1 cellular context compared by ENCODE assay signal in the genomic region with DNA sequence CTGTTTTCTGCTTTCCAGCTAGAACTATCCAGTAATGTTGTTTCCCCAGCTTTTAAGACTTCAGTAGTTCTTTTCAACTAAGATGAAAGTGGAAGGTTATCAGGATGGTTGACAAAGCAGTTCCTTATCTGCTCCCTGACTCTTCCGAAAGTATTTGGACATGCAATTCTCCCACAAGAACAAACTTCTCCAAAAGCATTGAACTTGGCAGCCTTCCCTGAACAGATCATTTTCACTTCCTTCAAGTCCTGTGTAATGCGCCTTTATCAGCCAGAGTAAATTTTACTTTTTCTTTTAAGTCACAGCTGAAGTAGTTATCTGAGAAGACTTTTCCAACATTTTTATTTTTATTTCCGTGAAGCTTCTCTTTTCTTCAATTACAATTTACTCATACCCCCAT.
TF ChIP-seq lines count a peak whose summit lies in the region.

No MANE protein-coding gene starts in this region.

TF ChIP-seq in GM23338, 12 proteins besides CTCF, POLR2A, EP300 and RAD21:
- TF ChIP-seq, protein P1, sequence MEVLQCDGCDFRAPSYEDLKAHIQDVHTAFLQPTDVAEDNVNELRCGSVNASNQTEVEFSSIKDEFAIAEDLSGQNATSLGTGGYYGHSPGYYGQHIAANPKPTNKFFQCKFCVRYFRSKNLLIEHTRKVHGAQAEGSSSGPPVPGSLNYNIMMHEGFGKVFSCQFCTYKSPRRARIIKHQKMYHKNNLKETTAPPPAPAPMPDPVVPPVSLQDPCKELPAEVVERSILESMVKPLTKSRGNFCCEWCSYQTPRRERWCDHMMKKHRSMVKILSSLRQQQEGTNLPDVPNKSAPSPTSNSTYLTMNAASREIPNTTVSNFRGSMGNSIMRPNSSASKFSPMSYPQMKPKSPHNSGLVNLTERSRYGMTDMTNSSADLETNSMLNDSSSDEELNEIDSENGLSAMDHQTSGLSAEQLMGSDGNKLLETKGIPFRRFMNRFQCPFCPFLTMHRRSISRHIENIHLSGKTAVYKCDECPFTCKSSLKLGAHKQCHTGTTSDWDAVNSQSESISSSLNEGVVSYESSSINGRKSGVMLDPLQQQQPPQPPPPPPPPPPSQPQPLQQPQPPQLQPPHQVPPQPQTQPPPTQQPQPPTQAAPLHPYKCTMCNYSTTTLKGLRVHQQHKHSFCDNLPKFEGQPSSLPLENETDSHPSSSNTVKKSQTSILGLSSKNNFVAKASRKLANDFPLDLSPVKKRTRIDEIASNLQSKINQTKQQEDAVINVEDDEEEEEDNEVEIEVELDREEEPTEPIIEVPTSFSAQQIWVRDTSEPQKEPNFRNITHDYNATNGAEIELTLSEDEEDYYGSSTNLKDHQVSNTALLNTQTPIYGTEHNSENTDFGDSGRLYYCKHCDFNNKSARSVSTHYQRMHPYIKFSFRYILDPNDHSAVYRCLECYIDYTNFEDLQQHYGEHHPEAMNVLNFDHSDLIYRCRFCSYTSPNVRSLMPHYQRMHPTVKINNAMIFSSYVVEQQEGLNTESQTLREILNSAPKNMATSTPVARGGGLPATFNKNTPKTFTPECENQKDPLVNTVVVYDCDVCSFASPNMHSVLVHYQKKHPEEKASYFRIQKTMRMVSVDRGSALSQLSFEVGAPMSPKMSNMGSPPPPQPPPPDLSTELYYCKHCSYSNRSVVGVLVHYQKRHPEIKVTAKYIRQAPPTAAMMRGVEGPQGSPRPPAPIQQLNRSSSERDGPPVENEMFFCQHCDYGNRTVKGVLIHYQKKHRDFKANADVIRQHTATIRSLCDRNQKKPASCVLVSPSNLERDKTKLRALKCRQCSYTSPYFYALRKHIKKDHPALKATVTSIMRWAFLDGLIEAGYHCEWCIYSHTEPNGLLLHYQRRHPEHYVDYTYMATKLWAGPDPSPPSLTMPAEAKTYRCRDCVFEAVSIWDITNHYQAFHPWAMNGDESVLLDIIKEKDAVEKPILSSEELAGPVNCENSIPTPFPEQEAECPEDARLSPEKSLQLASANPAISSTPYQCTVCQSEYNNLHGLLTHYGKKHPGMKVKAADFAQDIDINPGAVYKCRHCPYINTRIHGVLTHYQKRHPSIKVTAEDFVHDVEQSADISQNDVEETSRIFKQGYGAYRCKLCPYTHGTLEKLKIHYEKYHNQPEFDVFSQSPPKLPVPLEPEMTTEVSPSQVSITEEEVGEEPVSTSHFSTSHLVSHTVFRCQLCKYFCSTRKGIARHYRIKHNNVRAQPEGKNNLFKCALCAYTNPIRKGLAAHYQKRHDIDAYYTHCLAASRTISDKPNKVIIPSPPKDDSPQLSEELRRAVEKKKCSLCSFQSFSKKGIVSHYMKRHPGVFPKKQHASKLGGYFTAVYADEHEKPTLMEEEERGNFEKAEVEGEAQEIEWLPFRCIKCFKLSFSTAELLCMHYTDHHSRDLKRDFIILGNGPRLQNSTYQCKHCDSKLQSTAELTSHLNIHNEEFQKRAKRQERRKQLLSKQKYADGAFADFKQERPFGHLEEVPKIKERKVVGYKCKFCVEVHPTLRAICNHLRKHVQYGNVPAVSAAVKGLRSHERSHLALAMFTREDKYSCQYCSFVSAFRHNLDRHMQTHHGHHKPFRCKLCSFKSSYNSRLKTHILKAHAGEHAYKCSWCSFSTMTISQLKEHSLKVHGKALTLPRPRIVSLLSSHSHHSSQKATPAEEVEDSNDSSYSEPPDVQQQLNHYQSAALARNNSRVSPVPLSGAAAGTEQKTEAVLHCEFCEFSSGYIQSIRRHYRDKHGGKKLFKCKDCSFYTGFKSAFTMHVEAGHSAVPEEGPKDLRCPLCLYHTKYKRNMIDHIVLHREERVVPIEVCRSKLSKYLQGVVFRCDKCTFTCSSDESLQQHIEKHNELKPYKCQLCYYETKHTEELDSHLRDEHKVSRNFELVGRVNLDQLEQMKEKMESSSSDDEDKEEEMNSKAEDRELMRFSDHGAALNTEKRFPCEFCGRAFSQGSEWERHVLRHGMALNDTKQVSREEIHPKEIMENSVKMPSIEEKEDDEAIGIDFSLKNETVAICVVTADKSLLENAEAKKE (CRISPR knock-in tag; IDR thresholded peaks at IDR 0.05) = no peak
- TF ChIP-seq STAT1 (IDR thresholded peaks at IDR 0.05; ENCODE audit: unreplicated experiment) (no peak), CREB1 (CRISPR knock-in tag; IDR thresholded peaks at IDR 0.05; ENCODE audit: low read depth) (no peak), JUNB (IDR thresholded peaks at IDR 0.05; ENCODE audit: unreplicated experiment) (no peak), EZH2phosphoT487 (IDR thresholded peaks at IDR 0.05; ENCODE audit: unreplicated experiment) (no peak), ZNF331 (CRISPR knock-in tag; IDR thresholded peaks at IDR 0.05; ENCODE audit: low read depth) (no peak), EZH2 (IDR thresholded peaks at IDR 0.05; ENCODE audit: low read depth, unreplicated experiment) (no peak), POLR2AphosphoS5 (IDR thresholded peaks at IDR 0.05; ENCODE audit: low read depth) (no peak), NANOG (IDR thresholded peaks at IDR 0.05; ENCODE audit: borderline replicate concordance) (no peak), ZNF114 (CRISPR knock-in tag; IDR thresholded peaks at IDR 0.05) (no peak)
- TF ChIP-seq, protein P2, sequence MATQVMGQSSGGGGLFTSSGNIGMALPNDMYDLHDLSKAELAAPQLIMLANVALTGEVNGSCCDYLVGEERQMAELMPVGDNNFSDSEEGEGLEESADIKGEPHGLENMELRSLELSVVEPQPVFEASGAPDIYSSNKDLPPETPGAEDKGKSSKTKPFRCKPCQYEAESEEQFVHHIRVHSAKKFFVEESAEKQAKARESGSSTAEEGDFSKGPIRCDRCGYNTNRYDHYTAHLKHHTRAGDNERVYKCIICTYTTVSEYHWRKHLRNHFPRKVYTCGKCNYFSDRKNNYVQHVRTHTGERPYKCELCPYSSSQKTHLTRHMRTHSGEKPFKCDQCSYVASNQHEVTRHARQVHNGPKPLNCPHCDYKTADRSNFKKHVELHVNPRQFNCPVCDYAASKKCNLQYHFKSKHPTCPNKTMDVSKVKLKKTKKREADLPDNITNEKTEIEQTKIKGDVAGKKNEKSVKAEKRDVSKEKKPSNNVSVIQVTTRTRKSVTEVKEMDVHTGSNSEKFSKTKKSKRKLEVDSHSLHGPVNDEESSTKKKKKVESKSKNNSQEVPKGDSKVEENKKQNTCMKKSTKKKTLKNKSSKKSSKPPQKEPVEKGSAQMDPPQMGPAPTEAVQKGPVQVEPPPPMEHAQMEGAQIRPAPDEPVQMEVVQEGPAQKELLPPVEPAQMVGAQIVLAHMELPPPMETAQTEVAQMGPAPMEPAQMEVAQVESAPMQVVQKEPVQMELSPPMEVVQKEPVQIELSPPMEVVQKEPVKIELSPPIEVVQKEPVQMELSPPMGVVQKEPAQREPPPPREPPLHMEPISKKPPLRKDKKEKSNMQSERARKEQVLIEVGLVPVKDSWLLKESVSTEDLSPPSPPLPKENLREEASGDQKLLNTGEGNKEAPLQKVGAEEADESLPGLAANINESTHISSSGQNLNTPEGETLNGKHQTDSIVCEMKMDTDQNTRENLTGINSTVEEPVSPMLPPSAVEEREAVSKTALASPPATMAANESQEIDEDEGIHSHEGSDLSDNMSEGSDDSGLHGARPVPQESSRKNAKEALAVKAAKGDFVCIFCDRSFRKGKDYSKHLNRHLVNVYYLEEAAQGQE (IDR thresholded peaks at IDR 0.05; ENCODE audit: unreplicated experiment) = no peak
- TF ChIP-seq, protein P3, sequence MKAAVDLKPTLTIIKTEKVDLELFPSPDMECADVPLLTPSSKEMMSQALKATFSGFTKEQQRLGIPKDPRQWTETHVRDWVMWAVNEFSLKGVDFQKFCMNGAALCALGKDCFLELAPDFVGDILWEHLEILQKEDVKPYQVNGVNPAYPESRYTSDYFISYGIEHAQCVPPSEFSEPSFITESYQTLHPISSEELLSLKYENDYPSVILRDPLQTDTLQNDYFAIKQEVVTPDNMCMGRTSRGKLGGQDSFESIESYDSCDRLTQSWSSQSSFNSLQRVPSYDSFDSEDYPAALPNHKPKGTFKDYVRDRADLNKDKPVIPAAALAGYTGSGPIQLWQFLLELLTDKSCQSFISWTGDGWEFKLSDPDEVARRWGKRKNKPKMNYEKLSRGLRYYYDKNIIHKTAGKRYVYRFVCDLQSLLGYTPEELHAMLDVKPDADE (IDR thresholded peaks at IDR 0.05) = no peak
TF ChIP-seq in GM23338: peak in this region for 0.
